1 cellular context compared by ENCODE assay signal in genomic region chr3:195862318-195862717, GRCh38. TPM values are rescaled to one million over a fixed set of nuclear protein-coding genes. Genes with fewer than 3 reads are reported as not detected.
"Had no signal": no experiment of that assay in that cellular context is flagged by ENCODE, and none has a peak within 500 bp of the region (broad histone marks: within the 10 kb centered on the region; RNA-seq: fewer than 3 reads in every experiment).

No MANE protein-coding gene starts in this region.

RNA-seq across cellular contexts. Expression of gene MUC4, which starts 50.6 kb away (rescaled TPM):
- total RNA-seq: cardiac muscle cell had no signal
